In the genomic region with DNA sequence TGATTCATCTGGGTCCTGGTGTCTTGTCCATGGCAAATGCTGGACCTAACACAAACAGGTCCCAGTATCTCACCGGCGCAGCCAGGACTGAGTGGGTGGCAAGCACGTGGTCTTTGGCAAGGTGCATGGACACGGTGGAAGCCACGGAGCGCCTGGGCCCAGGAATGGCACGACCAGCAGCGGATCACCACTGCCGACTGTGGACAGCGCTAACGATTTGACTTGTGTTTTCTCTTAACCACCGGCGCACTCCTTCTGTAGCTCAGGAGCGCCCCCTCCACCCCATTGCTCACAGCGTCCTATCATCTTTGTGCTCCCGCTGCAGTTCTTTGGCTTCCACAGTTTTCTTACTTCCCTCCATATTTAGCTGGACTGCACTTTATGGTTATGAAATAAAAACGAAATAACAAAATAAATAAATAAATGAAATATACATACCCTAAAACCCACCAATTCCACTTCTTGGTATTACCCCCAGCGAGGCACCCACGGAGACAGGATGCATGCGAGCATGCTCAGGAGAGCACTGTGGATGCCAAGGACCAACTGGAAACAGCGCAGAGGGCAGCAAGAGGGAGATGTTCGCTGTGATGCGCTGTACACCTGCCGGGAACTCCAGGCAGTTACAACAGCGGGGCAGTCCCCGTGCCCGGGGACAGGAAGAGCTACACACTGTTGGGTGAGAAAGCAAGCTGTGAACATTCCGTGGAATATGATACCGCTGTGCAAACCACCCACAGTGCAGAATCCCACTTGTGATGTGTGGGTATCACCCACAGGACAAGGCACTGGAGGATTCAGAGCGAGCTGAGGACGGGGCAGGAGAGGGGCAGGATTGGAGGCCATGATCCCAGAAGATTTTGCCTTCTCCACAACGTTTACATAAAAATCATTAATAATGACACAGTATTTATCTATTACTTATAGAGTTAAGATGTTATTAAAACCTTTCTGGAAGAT, we compare ENCODE assay signal across 1 cellular context.
TF ChIP-seq lines count a peak whose summit lies in the region.

No MANE protein-coding gene starts in this region.

TF ChIP-seq in SK-N-SH treated with all-trans-retinoic acid at 6 μM for 48 hours, 23 proteins besides CTCF, POLR2A, EP300 and RAD21 (continued from another document):
- TF ChIP-seq, protein P1, sequence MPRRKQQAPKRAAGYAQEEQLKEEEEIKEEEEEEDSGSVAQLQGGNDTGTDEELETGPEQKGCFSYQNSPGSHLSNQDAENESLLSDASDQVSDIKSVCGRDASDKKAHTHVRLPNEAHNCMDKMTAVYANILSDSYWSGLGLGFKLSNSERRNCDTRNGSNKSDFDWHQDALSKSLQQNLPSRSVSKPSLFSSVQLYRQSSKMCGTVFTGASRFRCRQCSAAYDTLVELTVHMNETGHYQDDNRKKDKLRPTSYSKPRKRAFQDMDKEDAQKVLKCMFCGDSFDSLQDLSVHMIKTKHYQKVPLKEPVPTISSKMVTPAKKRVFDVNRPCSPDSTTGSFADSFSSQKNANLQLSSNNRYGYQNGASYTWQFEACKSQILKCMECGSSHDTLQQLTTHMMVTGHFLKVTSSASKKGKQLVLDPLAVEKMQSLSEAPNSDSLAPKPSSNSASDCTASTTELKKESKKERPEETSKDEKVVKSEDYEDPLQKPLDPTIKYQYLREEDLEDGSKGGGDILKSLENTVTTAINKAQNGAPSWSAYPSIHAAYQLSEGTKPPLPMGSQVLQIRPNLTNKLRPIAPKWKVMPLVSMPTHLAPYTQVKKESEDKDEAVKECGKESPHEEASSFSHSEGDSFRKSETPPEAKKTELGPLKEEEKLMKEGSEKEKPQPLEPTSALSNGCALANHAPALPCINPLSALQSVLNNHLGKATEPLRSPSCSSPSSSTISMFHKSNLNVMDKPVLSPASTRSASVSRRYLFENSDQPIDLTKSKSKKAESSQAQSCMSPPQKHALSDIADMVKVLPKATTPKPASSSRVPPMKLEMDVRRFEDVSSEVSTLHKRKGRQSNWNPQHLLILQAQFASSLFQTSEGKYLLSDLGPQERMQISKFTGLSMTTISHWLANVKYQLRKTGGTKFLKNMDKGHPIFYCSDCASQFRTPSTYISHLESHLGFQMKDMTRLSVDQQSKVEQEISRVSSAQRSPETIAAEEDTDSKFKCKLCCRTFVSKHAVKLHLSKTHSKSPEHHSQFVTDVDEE (CRISPR knock-in tag; IDR thresholded peaks at IDR 0.05) = no peak
- TF ChIP-seq ARNTL (CRISPR knock-in tag; IDR thresholded peaks at IDR 0.05; ENCODE audit: borderline replicate concordance, low read depth) (no peak), ISL1 (CRISPR knock-in tag; IDR thresholded peaks at IDR 0.05) (no peak), ZFP30 (CRISPR knock-in tag; IDR thresholded peaks at IDR 0.05) (no peak), GLIS3 (CRISPR knock-in tag; IDR thresholded peaks at IDR 0.05) (no peak)
